Comparison of ENCODE assay signal across 8 cellular contexts in the genomic region with DNA sequence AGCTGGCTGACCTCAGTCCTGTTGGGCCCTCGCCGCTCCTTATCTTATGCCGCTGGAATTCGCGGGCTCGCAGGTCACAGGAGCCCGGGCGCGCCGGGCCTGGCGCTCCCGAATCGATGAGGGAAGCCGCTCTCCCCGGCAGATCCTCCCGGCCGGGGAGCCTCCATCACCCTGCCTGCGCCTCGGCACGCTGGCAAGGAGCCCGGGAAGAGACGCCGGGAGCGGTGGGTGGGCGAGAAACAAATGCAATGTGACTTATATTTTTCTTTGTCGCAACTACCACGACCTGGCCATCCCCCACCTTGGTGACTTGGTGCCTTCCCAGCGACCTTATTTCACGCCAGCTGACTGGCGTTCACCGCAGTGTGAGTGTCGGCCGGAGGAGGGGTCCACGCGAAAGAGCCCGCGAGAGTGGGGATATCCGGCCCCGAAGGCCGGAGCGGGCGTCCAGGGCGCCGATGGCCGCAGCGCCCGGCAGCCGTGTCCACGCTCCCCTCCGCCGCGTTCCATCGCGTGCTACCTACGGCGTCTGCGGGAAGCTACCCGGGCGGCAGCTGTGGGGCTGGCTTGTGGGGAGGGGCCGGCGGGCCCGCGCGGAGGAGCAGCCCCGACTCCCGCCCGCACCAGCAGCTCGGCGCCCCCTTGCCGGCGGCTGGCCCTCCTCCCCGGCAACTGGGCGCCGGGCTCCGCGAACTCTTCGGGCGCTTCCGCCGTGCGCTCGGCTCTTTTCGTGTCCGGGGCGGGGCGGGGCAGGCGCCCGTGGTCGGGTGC. TPM values are rescaled to one million over a fixed set of nuclear protein-coding genes. Genes with fewer than 3 reads are reported as not detected.
A peak's percentile ranks its signal among the peaks of the same experiment; 100 is the strongest.
DNase-seq lines count a peak whose midpoint lies in the region; ATAC-seq and TF ChIP-seq lines count a peak whose summit lies in the region.

No MANE protein-coding gene starts in this region.

- peaks cover 70% of the 10 kb centered on the region for H3K79me2 ChIP-seq in GM23338 (replicated peaks; ENCODE audit: insufficient read depth)
- no peaks in the 10 kb centered on the region for H3K79me2 ChIP-seq in Karpas-422 (ENCODE audit: low read length)

- H4K20me1 ChIP-seq in GM23338 (replicated peaks; ENCODE audit: insufficient read depth) (peaks cover 11% of the 10 kb centered on the region), Karpas-422 (ENCODE audit: insufficient read depth, low read depth, low read length) (no peaks in the 10 kb centered on the region)

- peaks cover 11% of the 10 kb centered on the region for H3F3A ChIP-seq in GM23338 (replicated peaks; ENCODE audit: low read depth)

- peak; percentile 22 for TF ChIP-seq EP300 in stomach (IDR thresholded peaks at IDR 0.05)

- peaks cover 6% of the 10 kb centered on the region; the same call in 1 of the 3 replicates for H3K36me3 Mint-ChIP-seq in GM23338 (ENCODE audit: low read depth)
- peaks cover 7% of the 10 kb centered on the region for H3K36me3 Mint-ChIP-seq in neural crest cell (ENCODE audit: low read depth)

- no peaks in the 10 kb centered on the region for H3K27me3 ChIP-seq in GM23338 (ENCODE audit: insufficient read depth)
- H3K27me3 ChIP-seq in Karpas-422 (ENCODE audit: low read length): no peaks in the 10 kb centered on the region
- peaks cover 0 to 18% (median 3%) of the 10 kb centered on the region in 3 donors for H3K27me3 ChIP-seq in stomach

- intact Hi-C loops in stomach (cut with DNase I; ENCODE audit: low total_unique reads): no loop called here

- H3K9me3 Mint-ChIP-seq in GM23338: no peaks in the 10 kb centered on the region; the same call in 2 of the 3 replicates
- H3K9me3 Mint-ChIP-seq in neural crest cell: no peaks in the 10 kb centered on the region

- H3K27ac ChIP-seq in GM23338 (ENCODE audit: low read depth) (peak overlapping the region; percentile 92), Karpas-422 (ENCODE audit: low read length) (no peak overlapping the region), stomach (peak overlapping the region; percentile 97 to 100 (median 99))

- H3K4me1 ChIP-seq in GM23338 (ENCODE audit: insufficient read depth): peaks cover 45% of the 10 kb centered on the region
- H3K4me1 ChIP-seq in Karpas-422 (ENCODE audit: low read length): peaks cover 15% of the 10 kb centered on the region
- H3K4me1 ChIP-seq in stomach: peaks cover 8 to 73% (median 35%) of the 10 kb centered on the region in 4 donors

- TF ChIP-seq POLR2A in stomach (IDR thresholded peaks at IDR 0.05): peak in 1 of 4 donors; percentile 26

- no peaks in the 10 kb centered on the region for H3K9me3 ChIP-seq in Karpas-422 (ENCODE audit: low read length)
- H3K9me3 ChIP-seq in stomach: no peaks in the 10 kb centered on the region

- WGBS in stomach, 5 donors: 0 to 1% (median 1%) methylated on average over 46 to 88 of the region's 89 CpGs; no CpG with 5 or more reads in 1 of the 5 donors

- H3K4me3 Mint-ChIP-seq in GM23338 (peak overlapping the region; percentile 84), neural crest cell (peak overlapping the region; percentile 95)

- DNase-seq in EH (ENCODE audit: low read depth) (peak; percentile 89), GM23338 (ENCODE audit: low spot score) (peak; percentile 96), Karpas-422 (peak; percentile 88), SHP77 (lab: John Stamatoyannopoulos, UW) (peak; percentile 41 to 71), activated gamma-delta T cell (lab: John Stamatoyannopoulos, UW) (peak; percentile 80), foreskin fibroblast (peak; percentile 90 to 96), neural crest cell (ENCODE audit: low read depth, low spot score) (peak; percentile 52), stomach (peak; percentile 90)

- peak overlapping the region; percentile 54; the same call in 1 of the 2 replicates for H2AFZ ChIP-seq in GM23338
- peak overlapping the region; percentile 91; the same call in 1 of the 2 replicates for H2AFZ ChIP-seq in Karpas-422 (ENCODE audit: low read length)

- H3K27me3 Mint-ChIP-seq in GM23338 (ENCODE audit: insufficient read depth, low read depth, poor library complexity) (peaks cover 6% of the 10 kb centered on the region), neural crest cell (ENCODE audit: low read depth) (no peaks in the 10 kb centered on the region)

- peak overlapping the region; percentile 81 for H3K9ac ChIP-seq in Karpas-422 (ENCODE audit: low read length)

- H3K4me1 Mint-ChIP-seq in GM23338 (peaks cover 44% of the 10 kb centered on the region), neural crest cell (peaks cover 61% of the 10 kb centered on the region)

- H3K27ac Mint-ChIP-seq in GM23338: peak overlapping the region; percentile 95
- peak overlapping the region; percentile 91 for H3K27ac Mint-ChIP-seq in neural crest cell (ENCODE audit: unreplicated experiment)

- TF ChIP-seq CTCF in GM23338 (conservative IDR thresholded peaks at IDR 0.05; ENCODE audit: low read depth in 2 of 2) (no peak; a peak in 1 of 4 replicates), foreskin fibroblast (IDR thresholded peaks at IDR 0.05; ENCODE audit: low read depth, low read length) (no peak), neural crest cell (conservative IDR thresholded peaks at IDR 0.05) (no peak), stomach (IDR thresholded peaks at IDR 0.05) (no peak)

- peak overlapping the region; percentile 78 for H3K4me2 ChIP-seq in GM23338
- H3K4me2 ChIP-seq in Karpas-422 (ENCODE audit: low read depth, low read length, poor library complexity, severe bottlenecking): peak overlapping the region; percentile 76

- H3K4me3 ChIP-seq in GM23338: peak overlapping the region; percentile 75
- H3K4me3 ChIP-seq in Karpas-422 (ENCODE audit: low read length): peak overlapping the region; percentile 78
- H3K4me3 ChIP-seq in foreskin fibroblast (ENCODE audit: low read depth in 1 of 2, low read length in 2 of 2): peak overlapping the region; percentile 79 to 86
- peak overlapping the region; percentile 75 to 87 (median 80) for H3K4me3 ChIP-seq in stomach

- H3K36me3 ChIP-seq in GM23338 (ENCODE audit: insufficient read depth) (no peaks in the 10 kb centered on the region), Karpas-422 (ENCODE audit: insufficient read depth, low read length) (no peaks in the 10 kb centered on the region), stomach (no peaks in the 10 kb centered on the region)

- ATAC-seq in GM23338: peak; percentile 77

- H3K9me2 ChIP-seq in GM23338 (ENCODE audit: insufficient read depth) (no peaks in the 10 kb centered on the region), Karpas-422 (replicated peaks; ENCODE audit: insufficient read depth, low read length) (no peaks in the 10 kb centered on the region)

TF ChIP-seq in GM23338, 12 proteins besides CTCF, POLR2A, EP300 and RAD21 (continues in another document):
- TF ChIP-seq POLR2AphosphoS5 (IDR thresholded peaks at IDR 0.05; ENCODE audit: low read depth): peak; percentile 62
- TF ChIP-seq ZNF114 (CRISPR knock-in tag; IDR thresholded peaks at IDR 0.05): no peak
- no peak for TF ChIP-seq STAT1 (IDR thresholded peaks at IDR 0.05; ENCODE audit: unreplicated experiment)
- TF ChIP-seq EZH2phosphoT487 (IDR thresholded peaks at IDR 0.05; ENCODE audit: unreplicated experiment): no peak

RNA-seq across cellular contexts. Expression of a gene that starts 0.5 kb away (rescaled TPM):
- total RNA-seq in GM23338 (2014; rRNA removed; shearing (Covaris generic)): 82.5 and 87.7 TPM in 2 replicates
- polyA plus RNA-seq in GM23338 (2016; fragmentation: Nextera tagmentation; extraction: Ambion mirVana) (12.4 and 14.2 TPM in 2 replicates), stomach (1 to 10 TPM; 5.8 to 6.5 (median 5.9) TPM)
- total RNA-seq in Karpas-422 (2014; rRNA removed; shearing (Covaris generic); ENCODE audit: low replicate concordance): 2.2 and 3.2 TPM in 2 replicates
- total RNA-seq in neural crest cell (77.9 and 78.6 TPM in 2 replicates), stomach (100 to 1,000 TPM in 1 of 5 donors, 10 to 100 TPM in 4; 18.3 to 104 (median 35.3) TPM)
